ENCODE assay signal across 15 cellular contexts in genomic region chr21:43764576-43765495, GRCh38. TPM values are rescaled to one million over a fixed set of nuclear protein-coding genes. Genes with fewer than 3 reads are reported as not detected.
DNase-seq lines count a peak whose midpoint lies in the region; ATAC-seq, FAIRE-seq and TF ChIP-seq lines count a peak whose summit lies in the region.
"Had no signal": no experiment of that assay in that cellular context is flagged by ENCODE, and none has a peak within 500 bp of the region (broad histone marks: within the 10 kb centered on the region; RNA-seq: fewer than 3 reads in every experiment).

No MANE protein-coding gene starts in this region.

- H3K4me1 Mint-ChIP-seq in HFFc6 (ENCODE audit: low read depth), result peaks cover 32% of the 10 kb centered on the region

- POLR2A ChIA-PET in HepG2 (lab: Yijun Ruan, JAX), result no interaction called here

- no peaks in the 10 kb centered on the region for H4K20me1 ChIP-seq in HepG2 (ENCODE audit: insufficient read depth, low read length)

- no peak overlapping the region for H3K4me2 ChIP-seq in HepG2 (ENCODE audit: low read depth, low read length)

- peaks cover 8% of the 10 kb centered on the region for H3K27me3 Mint-ChIP-seq in HFFc6 (ENCODE audit: insufficient read depth)
- H3K27me3 Mint-ChIP-seq: stimulated activated naive CD8-positive, alpha-beta T cell treated with anti-CD3 and anti-CD28 coated beads, Interleukin-15, Interleukin-2, amounts not matched to agents 100 ng/mL and 50 ng/mL, for 24 hours had no signal

- H3K4me1 ChIP-seq in ACC112 (ENCODE audit: control insufficient read depth, insufficient read depth, low read length, unreplicated experiment) (peaks cover 23% of the 10 kb centered on the region), breast epithelium (no peaks in the 10 kb centered on the region), HepG2 (ENCODE audit: insufficient read depth, low read length) (peaks cover 24% of the 10 kb centered on the region), psoas muscle (no peaks in the 10 kb centered on the region)

- H3K27ac Mint-ChIP-seq in HFFc6, result peak overlapping the region; percentile 70
- H3K27ac Mint-ChIP-seq: activated CD8-positive, alpha-beta T cell treated with anti-CD3 and anti-CD28 coated beads, Interleukin-2, amount 10 ng/mL, durations not matched to agents 7 days and 5 days; stimulated activated naive CD8-positive, alpha-beta T cell treated with anti-CD3 and anti-CD28 coated beads, Interleukin-15, Interleukin-2, amounts not matched to agents 100 ng/mL and 50 ng/mL, for 24 hours had no signal

- no peak for FAIRE-seq in HepG2 (lab: Jason Lieb, UNC)
- FAIRE-seq: TTC549, urothelium cell line had no signal

- TF ChIP-seq POLR2A in breast epithelium (IDR thresholded peaks at IDR 0.05) (no peak), HepG2 (IDR thresholded peaks at IDR 0.05; ENCODE audit: insufficient read depth in 1 of 2, low read depth in 2 of 2, low read length in 2 of 2) (no peak)

- no peaks in the 10 kb centered on the region for H3K9me3 Mint-ChIP-seq in HFFc6
- H3K9me3 Mint-ChIP-seq: stimulated activated naive CD8-positive, alpha-beta T cell treated with anti-CD3 and anti-CD28 coated beads, Interleukin-15, Interleukin-2, amounts not matched to agents 100 ng/mL and 50 ng/mL, for 24 hours had no signal

- peak overlapping the region; percentile 17; the same call in 1 of the 2 replicates for H3K4me3 Mint-ChIP-seq in HFFc6
- H3K4me3 Mint-ChIP-seq: activated CD8-positive, alpha-beta T cell treated with anti-CD3 and anti-CD28 coated beads, Interleukin-2, amount 10 ng/mL, durations not matched to agents 7 days and 5 days; stimulated activated naive CD8-positive, alpha-beta T cell treated with anti-CD3 and anti-CD28 coated beads, Interleukin-15, Interleukin-2, amounts not matched to agents 100 ng/mL and 50 ng/mL, for 24 hours had no signal

- H3K4me3 ChIP-seq in ACC112 (ENCODE audit: low read depth, low read length) (no peak overlapping the region), breast epithelium (no peak overlapping the region), HepG2 (replicated peaks in 1 of 3; ENCODE audit: insufficient read depth in 1 of 3, low read depth in 2 of 3, low read length in 3 of 3) (no peak overlapping the region), psoas muscle (no peak overlapping the region)

- intact Hi-C loops in breast epithelium (cut with DNase I; ENCODE audit: low total_unique reads) (no loop called here), HepG2 (cut with micrococcal nuclease; ENCODE audit: unreplicated experiment) (no loop called here), psoas muscle (cut with DNase I) (no loop called here)

- H2AFZ ChIP-seq in ACC112 (ENCODE audit: low read length, unreplicated experiment) (no peak overlapping the region), HepG2 (ENCODE audit: low read length) (no peak overlapping the region)

- WGBS in HepG2 (ENCODE audit: low lambda C conversion rate), result 94% methylated on average over 10 of the region's 19 CpGs
- WGBS in psoas muscle, 3 donors, result 71 to 76% (median 73%) methylated on average over 19 of the region's 19 CpGs

- H3K27ac ChIP-seq in ACC112 (ENCODE audit: low read depth, low read length), result peak overlapping the region; percentile 34; the same call in 1 of the 2 replicates
- peak overlapping the region; percentile 54 to 66 for H3K27ac ChIP-seq in breast epithelium
- H3K27ac ChIP-seq in HepG2 (ENCODE audit: extremely low read length, insufficient read depth, low read length), result no peak overlapping the region
- no peak overlapping the region for H3K27ac ChIP-seq in psoas muscle

- TF ChIP-seq EP300 in HepG2 (IDR thresholded peaks at IDR 0.05; ENCODE audit: low read depth in 2 of 2, low read length in 2 of 2) (no peak), HepG2 (CRISPR knock-in tag; IDR thresholded peaks at IDR 0.05; ENCODE audit: borderline replicate concordance) (no peak)

- TF ChIP-seq CTCF in HFFc6 (IDR thresholded peaks at IDR 0.05) (no peak), breast epithelium (IDR thresholded peaks at IDR 0.05) (no peak), HepG2 (CRISPR knock-in tag; IDR thresholded peaks at IDR 0.05) (no peak), psoas muscle (IDR thresholded peaks at IDR 0.05) (no peak)

- H3K36me3 Mint-ChIP-seq in HFFc6 (ENCODE audit: low read depth), result peaks cover 23% of the 10 kb centered on the region; the same call in 1 of the 2 replicates

- TF ChIP-seq RAD21 in HepG2 (CRISPR knock-in tag; IDR thresholded peaks at IDR 0.05), result no peak

- H3K79me2 ChIP-seq in ACC112 (ENCODE audit: control insufficient read depth, insufficient read depth, low read length, unreplicated experiment), result no peaks in the 10 kb centered on the region
- no peaks in the 10 kb centered on the region for H3K79me2 ChIP-seq in HepG2 (ENCODE audit: insufficient read depth, low read length)

- H3K36me3 ChIP-seq in ACC112 (ENCODE audit: insufficient read depth, low read length), result no peaks in the 10 kb centered on the region
- H3K36me3 ChIP-seq in breast epithelium, result no peaks in the 10 kb centered on the region
- H3K36me3 ChIP-seq in HepG2 (replicated peaks in 1 of 2; ENCODE audit: control insufficient read depth in 1 of 2, insufficient read depth in 2 of 2, low read length in 2 of 2), result peaks cover 0 to 3% of the 10 kb centered on the region in 2 experiments; a peak in 2 of 5 replicates
- peaks cover 0 to 3% of the 10 kb centered on the region in 2 donors for H3K36me3 ChIP-seq in psoas muscle (ENCODE audit: insufficient read depth in 1 of 2, low read depth in 1 of 2)

- no peak for ATAC-seq in HepG2
- no peak for ATAC-seq in HG02798 (IDR thresholded peaks at IDR 0.05; ENCODE audit: poor library complexity, unreplicated experiment)
- no peak for ATAC-seq in psoas muscle
- ATAC-seq: activated CD8-positive, alpha-beta T cell treated with anti-CD3 and anti-CD28 coated beads, Interleukin-2, amount 10 ng/mL, durations not matched to agents 7 days and 5 days had no signal

- no peak overlapping the region for H3K9ac ChIP-seq in HepG2 (ENCODE audit: insufficient read depth, low read depth, low read length)

- no TSS peak for BruUV-seq in HepG2 (replicated peaks; lab: Mats Ljungman, UMichigan)

- CTCF ChIA-PET in HepG2 (lab: Yijun Ruan, JAX; ENCODE audit: low intra/inter-chr PET ratio, low total read pairs), result no interaction called here

- DNase-seq in HFFc6, result peak; percentile 16
- no peak for DNase-seq in breast epithelium (ENCODE audit: low spot score in 2 of 2)
- no peak for DNase-seq in HepG2 (ENCODE audit: low spot score)
- DNase-seq in psoas muscle, result no peak
- DNase-seq in hypothalamus (lab: John Stamatoyannopoulos, UW), result no peak
- no peak for DNase-seq in iPS-NIHi7 (ENCODE audit: extremely low spot score)
- DNase-seq: activated CD8-positive, alpha-beta T cell treated with anti-CD3 and anti-CD28 coated beads, Interleukin-2, amount 10 ng/mL, durations not matched to agents 7 days and 5 days; cerebellar nuclear complex; left cardiac atrium; NCI-H446 had no signal

- in situ Hi-C loops in HepG2 (cut with HindIII; ENCODE audit: extremely low pct_ligation_motif_present, low pct_unique_long_range_greater_than_20kb), result no loop called here

- H3K9me3 ChIP-seq in breast epithelium (no peaks in the 10 kb centered on the region), HepG2 (ENCODE audit: low read length) (no peaks in the 10 kb centered on the region), psoas muscle (no peaks in the 10 kb centered on the region)

- H3K27me3 ChIP-seq in ACC112 (ENCODE audit: insufficient read depth, low read length) (no peaks in the 10 kb centered on the region), breast epithelium (no peaks in the 10 kb centered on the region), HepG2 (ENCODE audit: control insufficient read depth in 1 of 2, insufficient read depth in 2 of 2, low read length in 2 of 2) (no peaks in the 10 kb centered on the region), psoas muscle (ENCODE audit: insufficient read depth in 3 of 3, low read length in 2 of 3) (no peaks in the 10 kb centered on the region)

RNA-seq across cellular contexts. Expression of gene CSTB, which starts 11.3 kb away (rescaled TPM):
- total RNA-seq in HFFc6 (2021; fragmentation: NEBNext Ultra II Directional; extraction: Animal tissue kit (Norgen Biotek cat#: 25700)), result 10 to 100 TPM; 56.7 to 71.4 (median 66.9) TPM
- total RNA-seq in breast epithelium, result 10 to 100 TPM; 12.1 to 16.8 (median 16.8) TPM
- 11.7 and 15.8 TPM in 2 replicates for total RNA-seq in HepG2 (2016; rRNA removed; fragmentation: Illumina TruSeq; extraction: Trizol)
- total RNA-seq in HepG2 (2016; cell fraction: cytosol; rRNA removed; fragmentation: Illumina TruSeq; extraction: Trizol; ENCODE audit: low read depth), result 8.0 and 9.1 TPM in 2 replicates
- total RNA-seq in HepG2 (2016; cell fraction: insoluble cytoplasmic fraction; rRNA removed; fragmentation: Illumina TruSeq; extraction: Trizol), result 11.9 and 14.9 TPM in 2 replicates
- total RNA-seq in HepG2 (2016; cell fraction: membrane; rRNA removed; fragmentation: Illumina TruSeq; extraction: Trizol), result 9.8 and 11.8 TPM in 2 replicates
- total RNA-seq in HepG2 (2016; cell fraction: nucleus; rRNA removed; fragmentation: Illumina TruSeq; extraction: Trizol), result 6.6 and 7.1 TPM in 2 replicates
- polyA plus RNA-seq in HepG2 (2011; rRNA removed), result 94.1 and 110 TPM in 2 replicates
- polyA plus RNA-seq in HepG2 (2011; cell fraction: cytosol; rRNA removed), result 129 and 137 TPM in 2 replicates
- polyA plus RNA-seq in HepG2 (2011; cell fraction: nucleus; rRNA removed), result 53.4 and 59.2 TPM in 2 replicates
- polyA plus RNA-seq in HepG2 (2012), result 58.7 and 69.9 TPM in 2 replicates
- polyA plus RNA-seq in HepG2 (2016; cell fraction: cytosol; fragmentation: Illumina TruSeq; extraction: Trizol; ENCODE audit: low read depth), result 34.3 and 43.0 TPM in 2 replicates
- polyA plus RNA-seq in HepG2 (2016; cell fraction: insoluble cytoplasmic fraction; fragmentation: Illumina TruSeq; extraction: Trizol; ENCODE audit: low read depth), result 53.0 and 57.2 TPM in 2 replicates
- 32.8 and 40.2 TPM in 2 replicates for polyA plus RNA-seq in HepG2 (2016; cell fraction: membrane; fragmentation: Illumina TruSeq; extraction: Trizol; ENCODE audit: low read depth)
- 34.9 and 36.2 TPM in 2 replicates for polyA plus RNA-seq in HepG2 (2016; cell fraction: nucleus; fragmentation: Illumina TruSeq; extraction: Trizol; ENCODE audit: insufficient read depth, low read depth)
- 37.2 and 51.7 TPM in 2 replicates for polyA minus RNA-seq in HepG2 (2011; rRNA and poly(A)+ RNA removed; ENCODE audit: low replicate concordance)
- 24.0 and 25.6 TPM in 2 replicates for polyA minus RNA-seq in HepG2 (2011; cell fraction: cytosol; rRNA and poly(A)+ RNA removed)
- 9.0 and 15.4 TPM in 2 replicates for polyA minus RNA-seq in HepG2 (2011; cell fraction: nucleus; rRNA and poly(A)+ RNA removed)
- total RNA-seq in psoas muscle, result 10 to 100 TPM; 16.0 to 24.8 (median 20.7) TPM
- 10 to 100 TPM; 16.7 to 35.2 (median 25.2) TPM for polyA plus RNA-seq in psoas muscle

RNA-seq across cellular contexts. Expression of gene RRP1, which starts 24.5 kb away (rescaled TPM):
- total RNA-seq in HFFc6 (2021; fragmentation: NEBNext Ultra II Directional; extraction: Animal tissue kit (Norgen Biotek cat#: 25700)), result 10 to 100 TPM; 19.9 to 24.8 (median 23.0) TPM
- total RNA-seq in breast epithelium (10 to 100 TPM; 15.4 to 22.9 (median 16.5) TPM), HepG2 (2016; rRNA removed; fragmentation: Illumina TruSeq; extraction: Trizol) (24.6 and 35.1 TPM in 2 replicates), psoas muscle (10 to 100 TPM in 3 of 4 donors, 1 to 10 TPM in 1; 9.5 to 29.7 (median 19.2) TPM)
- total RNA-seq in HepG2 (2016; cell fraction: cytosol; rRNA removed; fragmentation: Illumina TruSeq; extraction: Trizol; ENCODE audit: low read depth), result 16.9 and 17.1 TPM in 2 replicates
- 24.1 and 32.9 TPM in 2 replicates for total RNA-seq in HepG2 (2016; cell fraction: insoluble cytoplasmic fraction; rRNA removed; fragmentation: Illumina TruSeq; extraction: Trizol)
- 10.3 and 11.2 TPM in 2 replicates for total RNA-seq in HepG2 (2016; cell fraction: membrane; rRNA removed; fragmentation: Illumina TruSeq; extraction: Trizol)
- 29.9 and 34.8 TPM in 2 replicates for total RNA-seq in HepG2 (2016; cell fraction: nucleus; rRNA removed; fragmentation: Illumina TruSeq; extraction: Trizol)
- polyA plus RNA-seq in HepG2 (2011; rRNA removed) (20.1 and 22.2 TPM in 2 replicates), psoas muscle (10 to 100 TPM; 14.7 to 22.0 (median 16.3) TPM)
- 11.2 and 11.3 TPM in 2 replicates for polyA plus RNA-seq in HepG2 (2011; cell fraction: cytosol; rRNA removed)
- polyA plus RNA-seq in HepG2 (2011; cell fraction: nucleus; rRNA removed), result 110 and 114 TPM in 2 replicates
- 22.7 and 27.0 TPM in 2 replicates for polyA plus RNA-seq in HepG2 (2012)
- 3.0 and 3.7 TPM in 2 replicates for polyA plus RNA-seq in HepG2 (2016; cell fraction: cytosol; fragmentation: Illumina TruSeq; extraction: Trizol; ENCODE audit: low read depth)
- polyA plus RNA-seq in HepG2 (2016; cell fraction: insoluble cytoplasmic fraction; fragmentation: Illumina TruSeq; extraction: Trizol; ENCODE audit: low read depth), result 25.7 and 32.8 TPM in 2 replicates
- polyA plus RNA-seq in HepG2 (2016; cell fraction: membrane; fragmentation: Illumina TruSeq; extraction: Trizol; ENCODE audit: low read depth), result 4.3 and 6.1 TPM in 2 replicates
- 70.6 and 74.1 TPM in 2 replicates for polyA plus RNA-seq in HepG2 (2016; cell fraction: nucleus; fragmentation: Illumina TruSeq; extraction: Trizol; ENCODE audit: insufficient read depth, low read depth)
- 9.8 and 26.9 TPM in 2 replicates for polyA minus RNA-seq in HepG2 (2011; rRNA and poly(A)+ RNA removed; ENCODE audit: low replicate concordance)
- polyA minus RNA-seq in HepG2 (2011; cell fraction: cytosol; rRNA and poly(A)+ RNA removed), result 5.9 and 9.7 TPM in 2 replicates
- polyA minus RNA-seq in HepG2 (2011; cell fraction: nucleus; rRNA and poly(A)+ RNA removed), result 27.0 and 37.2 TPM in 2 replicates

RNA-seq across cellular contexts. Expression of gene PDXK, which starts 45.9 kb away (rescaled TPM):
- 100 to 1,000 TPM; 154 to 160 (median 157) TPM for total RNA-seq in HFFc6 (2021; fragmentation: NEBNext Ultra II Directional; extraction: Animal tissue kit (Norgen Biotek cat#: 25700))
- total RNA-seq in breast epithelium (10 to 100 TPM; 51.5 to 79.2 (median 65.6) TPM), HepG2 (2016; rRNA removed; fragmentation: Illumina TruSeq; extraction: Trizol) (114 and 151 TPM in 2 replicates), psoas muscle (10 to 100 TPM; 28.8 to 43.2 (median 38.5) TPM)
- total RNA-seq in HepG2 (2016; cell fraction: cytosol; rRNA removed; fragmentation: Illumina TruSeq; extraction: Trizol; ENCODE audit: low read depth), result 28.6 and 35.2 TPM in 2 replicates
- total RNA-seq in HepG2 (2016; cell fraction: insoluble cytoplasmic fraction; rRNA removed; fragmentation: Illumina TruSeq; extraction: Trizol), result 115 and 149 TPM in 2 replicates
- total RNA-seq in HepG2 (2016; cell fraction: membrane; rRNA removed; fragmentation: Illumina TruSeq; extraction: Trizol), result 62.0 and 68.5 TPM in 2 replicates
- total RNA-seq in HepG2 (2016; cell fraction: nucleus; rRNA removed; fragmentation: Illumina TruSeq; extraction: Trizol), result 61.1 and 71.3 TPM in 2 replicates
- polyA plus RNA-seq in HepG2 (2011; rRNA removed) (165 and 184 TPM in 2 replicates), psoas muscle (10 to 100 TPM; 17.2 to 96.5 (median 20.2) TPM)
- polyA plus RNA-seq in HepG2 (2011; cell fraction: cytosol; rRNA removed), result 146 and 162 TPM in 2 replicates
- polyA plus RNA-seq in HepG2 (2011; cell fraction: nucleus; rRNA removed), result 215 and 264 TPM in 2 replicates
- 82.4 and 87.9 TPM in 2 replicates for polyA plus RNA-seq in HepG2 (2012)
- polyA plus RNA-seq in HepG2 (2016; cell fraction: cytosol; fragmentation: Illumina TruSeq; extraction: Trizol; ENCODE audit: low read depth), result 45.4 and 55.7 TPM in 2 replicates
- 135 and 141 TPM in 2 replicates for polyA plus RNA-seq in HepG2 (2016; cell fraction: insoluble cytoplasmic fraction; fragmentation: Illumina TruSeq; extraction: Trizol; ENCODE audit: low read depth)
- polyA plus RNA-seq in HepG2 (2016; cell fraction: membrane; fragmentation: Illumina TruSeq; extraction: Trizol; ENCODE audit: low read depth), result 56.2 and 56.5 TPM in 2 replicates
- 113 and 114 TPM in 2 replicates for polyA plus RNA-seq in HepG2 (2016; cell fraction: nucleus; fragmentation: Illumina TruSeq; extraction: Trizol; ENCODE audit: insufficient read depth, low read depth)
- polyA minus RNA-seq in HepG2 (2011; rRNA and poly(A)+ RNA removed; ENCODE audit: low replicate concordance), result 159 and 241 TPM in 2 replicates
- 48.1 and 61.1 TPM in 2 replicates for polyA minus RNA-seq in HepG2 (2011; cell fraction: cytosol; rRNA and poly(A)+ RNA removed)
- 60.5 and 61.0 TPM in 2 replicates for polyA minus RNA-seq in HepG2 (2011; cell fraction: nucleus; rRNA and poly(A)+ RNA removed)

Comparison
In these comparisons a context has a peak if more than half of its experiments do, and no peak if none do; other contexts are left out.
1. H3K27ac ChIP-seq: peak in ACC112 (single experiment) and breast epithelium (2 of 2); none in HepG2 (single experiment) and psoas muscle (single experiment).